In the genomic region with DNA sequence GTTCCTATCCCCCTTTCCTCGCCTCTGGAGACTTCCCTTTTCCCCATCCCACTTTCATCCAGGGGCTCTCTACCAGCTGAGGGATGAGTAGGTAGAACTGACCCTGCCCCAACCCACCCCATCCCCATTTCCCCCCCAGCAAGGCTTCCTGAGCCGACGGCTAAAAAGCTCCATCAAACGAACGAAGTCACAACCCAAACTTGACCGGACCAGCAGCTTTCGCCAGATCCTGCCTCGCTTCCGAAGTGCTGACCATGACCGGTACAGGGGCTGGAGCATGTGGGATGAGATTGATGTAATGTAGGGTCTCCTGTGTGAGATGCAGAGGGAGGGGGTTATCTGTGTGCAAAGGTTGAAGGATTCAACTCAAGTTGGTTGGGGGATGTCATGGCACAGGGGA, we compare ENCODE assay signal across 1 cellular context.
TF ChIP-seq lines count a peak whose summit lies in the region.

No MANE protein-coding gene starts in this region.

TF ChIP-seq in IMR-90, 13 proteins besides CTCF, POLR2A, EP300 and RAD21:
- TF ChIP-seq SMC3 (IDR thresholded peaks at IDR 0.05; ENCODE audit: low read depth, low read length) (no peak), RCOR1 (IDR thresholded peaks at IDR 0.05; ENCODE audit: insufficient replicate concordance, low read length) (no peak), MAZ (IDR thresholded peaks at IDR 0.05; ENCODE audit: borderline replicate concordance, low read depth, low read length) (no peak), CHD1 (IDR thresholded peaks at IDR 0.05; ENCODE audit: low read depth, low read length) (no peak), MAFK (IDR thresholded peaks at IDR 0.05; ENCODE audit: low read depth, low read length) (no peak), MXI1 (IDR thresholded peaks at IDR 0.05; ENCODE audit: borderline replicate concordance, low read depth, low read length) (no peak), RFX5 (IDR thresholded peaks at IDR 0.05; ENCODE audit: low read depth, low read length) (no peak), FOS (IDR thresholded peaks at IDR 0.05; ENCODE audit: low read depth, low read length) (no peak), NFE2L2 (IDR thresholded peaks at IDR 0.05; ENCODE audit: low read depth, low read length) (no peak), CEBPB (IDR thresholded peaks at IDR 0.05; ENCODE audit: low read depth, low read length) (no peak), BHLHE40 (IDR thresholded peaks at IDR 0.05; ENCODE audit: low read depth, low read length) (no peak)
- TF ChIP-seq, protein P1, sequence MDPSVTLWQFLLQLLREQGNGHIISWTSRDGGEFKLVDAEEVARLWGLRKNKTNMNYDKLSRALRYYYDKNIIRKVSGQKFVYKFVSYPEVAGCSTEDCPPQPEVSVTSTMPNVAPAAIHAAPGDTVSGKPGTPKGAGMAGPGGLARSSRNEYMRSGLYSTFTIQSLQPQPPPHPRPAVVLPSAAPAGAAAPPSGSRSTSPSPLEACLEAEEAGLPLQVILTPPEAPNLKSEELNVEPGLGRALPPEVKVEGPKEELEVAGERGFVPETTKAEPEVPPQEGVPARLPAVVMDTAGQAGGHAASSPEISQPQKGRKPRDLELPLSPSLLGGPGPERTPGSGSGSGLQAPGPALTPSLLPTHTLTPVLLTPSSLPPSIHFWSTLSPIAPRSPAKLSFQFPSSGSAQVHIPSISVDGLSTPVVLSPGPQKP (IDR thresholded peaks at IDR 0.05; ENCODE audit: borderline replicate concordance, low read depth, low read length): no peak
- TF ChIP-seq, protein P2, sequence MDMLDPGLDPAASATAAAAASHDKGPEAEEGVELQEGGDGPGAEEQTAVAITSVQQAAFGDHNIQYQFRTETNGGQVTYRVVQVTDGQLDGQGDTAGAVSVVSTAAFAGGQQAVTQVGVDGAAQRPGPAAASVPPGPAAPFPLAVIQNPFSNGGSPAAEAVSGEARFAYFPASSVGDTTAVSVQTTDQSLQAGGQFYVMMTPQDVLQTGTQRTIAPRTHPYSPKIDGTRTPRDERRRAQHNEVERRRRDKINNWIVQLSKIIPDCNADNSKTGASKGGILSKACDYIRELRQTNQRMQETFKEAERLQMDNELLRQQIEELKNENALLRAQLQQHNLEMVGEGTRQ (IDR thresholded peaks at IDR 0.05; ENCODE audit: low read depth, low read length): no peak
TF ChIP-seq in IMR-90: peak in this region for 0.
